10 cellular contexts compared by ENCODE assay signal in the genomic region with DNA sequence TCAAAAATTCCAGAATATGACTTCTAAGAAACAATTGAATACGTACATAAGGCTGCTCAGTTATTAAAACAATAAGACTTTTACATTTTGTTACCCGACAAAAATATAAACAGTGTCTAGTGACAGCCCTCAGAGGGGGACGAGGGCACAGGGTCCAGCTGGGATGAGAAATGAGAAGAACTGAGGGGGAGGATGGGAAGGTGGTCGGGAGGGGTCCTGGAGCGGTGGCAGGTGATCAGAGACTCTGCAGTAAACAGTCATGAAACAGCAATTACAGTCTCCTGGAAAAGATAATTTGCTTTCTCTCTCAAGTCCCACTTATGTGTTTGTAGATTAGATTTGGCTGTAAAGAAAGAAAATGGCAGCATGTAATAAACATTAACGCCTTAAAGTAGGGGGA. TPM values are rescaled to one million over a fixed set of nuclear protein-coding genes. Genes with fewer than 3 reads are reported as not detected.
DNase-seq lines count a peak whose midpoint lies in the region; ATAC-seq, FAIRE-seq and TF ChIP-seq lines count a peak whose summit lies in the region.
"Had no signal": no experiment of that assay in that cellular context is flagged by ENCODE, and none has a peak within 500 bp of the region (broad histone marks: within the 10 kb centered on the region; RNA-seq: fewer than 3 reads in every experiment).

No MANE protein-coding gene starts in this region.

- H3K9me3 ChIP-seq in A549 (no peaks in the 10 kb centered on the region), IMR-90 (ENCODE audit: control insufficient read depth, insufficient read depth, low read length) (no peaks in the 10 kb centered on the region), endocrine pancreas (ENCODE audit: control insufficient read depth, low read length) (no peaks in the 10 kb centered on the region), neutrophil (no peaks in the 10 kb centered on the region)

- dilution Hi-C loops in IMR-90 (cut with HindIII; ENCODE audit: low sequenced_read_pairs, unreplicated experiment) = no loop called here

- no peaks in the 10 kb centered on the region for H3K27me3 Mint-ChIP-seq in natural killer cell (ENCODE audit: low read depth in 2 of 2)

- H3K18ac ChIP-seq in IMR-90 (ENCODE audit: low read depth, low read length) = no peak overlapping the region

- no peak overlapping the region for H3K14ac ChIP-seq in IMR-90 (replicated peaks; ENCODE audit: low read depth, low read length)

- no peak overlapping the region for H2AK5ac ChIP-seq in IMR-90 (ENCODE audit: low read depth, low read length)

- no peaks in the 10 kb centered on the region for H3K36me3 ChIP-seq in IMR-90 (ENCODE audit: control insufficient read depth, insufficient read depth, low read length)
- no peaks in the 10 kb centered on the region for H3K36me3 ChIP-seq in endocrine pancreas (ENCODE audit: control insufficient read depth, insufficient read depth, low read length)
- peaks cover 3% of the 10 kb centered on the region for H3K36me3 ChIP-seq in neutrophil

- TF ChIP-seq POLR2A in A549 (IDR thresholded peaks at IDR 0.05; ENCODE audit: low read length) = no peak
- no peak for TF ChIP-seq POLR2A in IMR-90 (IDR thresholded peaks at IDR 0.05; ENCODE audit: low read depth, low read length)

- in situ Hi-C loops in IMR-90 (cut with MboI; ENCODE audit: low sequenced_read_pairs) = no loop called here

- H2AK9ac ChIP-seq in IMR-90 (replicated peaks; ENCODE audit: low read depth, low read length, poor library complexity) = no peak overlapping the region

- H3K9ac ChIP-seq in IMR-90 (ENCODE audit: low read depth, low read length) = no peak overlapping the region
- H3K9ac ChIP-seq in endocrine pancreas (ENCODE audit: control insufficient read depth, insufficient read depth, low read length) = no peak overlapping the region

- H2BK20ac ChIP-seq in IMR-90 (ENCODE audit: low read depth, low read length) = no peak overlapping the region

- no peaks in the 10 kb centered on the region for H3K9me3 Mint-ChIP-seq in natural killer cell

- peak overlapping the region; percentile 16; the same call in 1 of the 2 replicates for H4K91ac ChIP-seq in IMR-90 (ENCODE audit: insufficient read depth, low read depth, low read length)

- H4K20me1 ChIP-seq in IMR-90 (ENCODE audit: insufficient read depth, low read length) = peaks cover 35% of the 10 kb centered on the region

- peak overlapping the region; percentile 46; the same call in 2 of the 3 replicates for H3K4me3 ChIP-seq in A549
- no peak overlapping the region for H3K4me3 ChIP-seq in IMR-90 (ENCODE audit: insufficient read depth, low read depth, low read length)
- H3K4me3 ChIP-seq in endocrine pancreas (ENCODE audit: control insufficient read depth, insufficient read depth, low read length) = peak overlapping the region; percentile 76
- peak overlapping the region in 1 of 2 experiments; percentile 7 for H3K4me3 ChIP-seq in neutrophil (ENCODE audit: low read depth in 1 of 2, low read length in 1 of 2)

- 0 out of 2 replicates have a peak overlapping the region, but pooled peaks have one; percentile 44 for H4K5ac ChIP-seq in IMR-90 (ENCODE audit: low read depth, low read length)

- no peak for TF ChIP-seq RAD21 in A549 (conservative IDR thresholded peaks at IDR 0.05 in 1 of 2, IDR thresholded peaks at IDR 0.05 in 1 of 2)
- TF ChIP-seq RAD21 in IMR-90 (IDR thresholded peaks at IDR 0.05; ENCODE audit: low read length) = no peak

- no peak for TF ChIP-seq EP300 in A549 (IDR thresholded peaks at IDR 0.05)

- CTCF ChIA-PET in A549 (lab: Yijun Ruan, JAX) (interaction anchor here (0.8 to 1.6 kb wide), 4 partner anchors 19 to 338 kb away, joined by 3 to 4 read pairs (median 4); no protein-coding TSS in a partner anchor), IMR-90 (lab: Yijun Ruan, JAX) (interaction anchor here (0.5 kb wide), 1 partner anchor 167 kb away, joined by 3 read pairs; no protein-coding TSS in a partner anchor)

- no peaks in the 10 kb centered on the region for H3K36me3 Mint-ChIP-seq in natural killer cell

- H3K23ac ChIP-seq in IMR-90 (ENCODE audit: low read depth, low read length) = no peak overlapping the region; the same call in 1 of the 2 replicates

- H4K8ac ChIP-seq in IMR-90 (ENCODE audit: low read depth in 2 of 2, low read length in 2 of 2) = no peak overlapping the region

- ATAC-seq in A549 (no peak), IMR-90 (ENCODE audit: low read depth) (no peak), HG03521 (IDR thresholded peaks at IDR 0.05; ENCODE audit: unreplicated experiment) (no peak), natural killer cell (no peak)

- peak overlapping the region; percentile 9; the same call in 1 of the 2 replicates for H2BK120ac ChIP-seq in IMR-90 (ENCODE audit: low read depth, low read length)

- H3K27ac ChIP-seq in A549 (peak overlapping the region; percentile 88 to 92), IMR-90 (ENCODE audit: insufficient read depth, low read length) (peak overlapping the region; percentile 20; the same call in 1 of the 2 replicates), neutrophil (peak overlapping the region; percentile 87)

- no peak overlapping the region for H3K56ac ChIP-seq in IMR-90 (ENCODE audit: extremely low read depth, insufficient read depth, low read length)

- DNase-seq in A549 (ENCODE audit: low read depth in 1 of 2, low spot score in 1 of 2) (no peak), IMR-90 (no peak), natural killer cell (no peak)
- no peak for DNase-seq in activated CD8-positive, alpha-beta memory T cell treated with anti-CD3 and anti-CD28 coated beads, Interleukin-2, amount 50 U/mL, for 4 hours
- DNase-seq in stimulated activated CD8-positive, alpha-beta memory T cell treated with anti-CD3 and anti-CD28 coated beads, Interleukin-4, amount 100 ng/mL, for 48 hours = no peak
- DNase-seq: effector CD8-positive, alpha-beta T cell had no signal

- peaks cover 58 to 61% of the 10 kb centered on the region in 2 donors for H3K4me1 Mint-ChIP-seq in natural killer cell

- H2AFZ ChIP-seq in IMR-90 (replicated peaks; ENCODE audit: low read length, poor library complexity) = no peak overlapping the region

- intact Hi-C loops in IMR-90 (cut with micrococcal nuclease) (no loop called here), natural killer cell (cut with micrococcal nuclease) (no loop called here)

- H3K4me1 ChIP-seq in A549 (peaks cover 65% of the 10 kb centered on the region), IMR-90 (ENCODE audit: control insufficient read depth, insufficient read depth, low read length) (peaks cover 22% of the 10 kb centered on the region), endocrine pancreas (ENCODE audit: control insufficient read depth, insufficient read depth, low read length) (peaks cover 14% of the 10 kb centered on the region), neutrophil (ENCODE audit: control insufficient read depth in 1 of 2, insufficient read depth in 1 of 2, low read depth in 1 of 2, low read length in 1 of 2) (peaks cover 48 to 55% of the 10 kb centered on the region in 2 experiments)

- H3K79me1 ChIP-seq in IMR-90 (ENCODE audit: low read depth in 1 of 2, low read length in 2 of 2) = peaks cover 37 to 97% of the 10 kb centered on the region in 2 experiments

- H2BK5ac ChIP-seq in IMR-90 (ENCODE audit: low read depth, low read length, poor library complexity, severe bottlenecking) = no peak overlapping the region

- H3K9me1 ChIP-seq in IMR-90 (ENCODE audit: insufficient read depth, low read length) = peaks cover 22% of the 10 kb centered on the region

- H3K27me3 ChIP-seq in IMR-90 (ENCODE audit: control insufficient read depth, insufficient read depth, low read length) (no peaks in the 10 kb centered on the region), endocrine pancreas (ENCODE audit: control insufficient read depth, insufficient read depth, low read length) (no peaks in the 10 kb centered on the region), neutrophil (no peaks in the 10 kb centered on the region)

- no peak overlapping the region for H3K4ac ChIP-seq in IMR-90 (ENCODE audit: low read depth, low read length)

- 74% methylated on average over 6 of the region's 6 CpGs for WGBS in A549 (ENCODE audit: missing lambda C conversion rate)
- no CpG with 5 or more reads among the region's 6 CpGs for WGBS in IMR-90 (ENCODE audit: extremely low coverage in 2 of 2, insufficient read length in 1 of 2), 2 experiments

- TF ChIP-seq CTCF in A549 (IDR thresholded peaks at IDR 0.05) = no peak
- TF ChIP-seq CTCF in IMR-90 (conservative IDR thresholded peaks at IDR 0.05; ENCODE audit: low read depth, low read length) = no peak
- TF ChIP-seq CTCF in neutrophil (IDR thresholded peaks at IDR 0.05) = no peak
- no peak for TF ChIP-seq CTCF in natural killer cell (IDR thresholded peaks at IDR 0.05)

- H2BK15ac ChIP-seq in IMR-90 (ENCODE audit: low read depth, low read length) = no peak overlapping the region

- H3K4me3 Mint-ChIP-seq in natural killer cell = no peak overlapping the region

- POLR2A ChIA-PET in A549 (lab: Yijun Ruan, JAX) (interaction anchor here (0.6 kb wide), 1 partner anchor 38 kb away, joined by 3 read pairs; no protein-coding TSS in a partner anchor), IMR-90 (lab: Charles Lee; ENCODE audit: unreplicated experiment) (no interaction called here)

- H3K4me2 ChIP-seq in A549 (peak overlapping the region; percentile 79), IMR-90 (ENCODE audit: low read depth, low read length) (no peak overlapping the region; the same call in 1 of the 2 replicates)

- no TSS peak for BruUV-seq in IMR-90 (replicated peaks; lab: Mats Ljungman, UMichigan)

- no peak for FAIRE-seq in A549 (lab: Jason Lieb, UNC)
- FAIRE-seq: TTC549 had no signal

- no peak overlapping the region for H3K27ac Mint-ChIP-seq in natural killer cell

TF ChIP-seq in A549, 52 proteins besides CTCF, POLR2A, EP300 and RAD21 (continues in another document):
- TF ChIP-seq TP53 (CRISPR knock-in tag; IDR thresholded peaks at IDR 0.05) (no peak), CBX2 (IDR thresholded peaks at IDR 0.05; ENCODE audit: borderline replicate concordance, low read depth) (no peak), HOXA7 (CRISPR knock-in tag; IDR thresholded peaks at IDR 0.05) (no peak), CBX8 (IDR thresholded peaks at IDR 0.05) (no peak)

TF ChIP-seq in IMR-90, 13 proteins besides CTCF, POLR2A, EP300 and RAD21 (continues in another document):
- TF ChIP-seq MAFK (IDR thresholded peaks at IDR 0.05; ENCODE audit: low read depth, low read length) (no peak), CEBPB (IDR thresholded peaks at IDR 0.05; ENCODE audit: low read depth, low read length) (no peak)

RNA-seq across cellular contexts. Expression of a gene that starts 56.0 kb away (rescaled TPM):
- polyA plus RNA-seq in A549 (2011; rRNA removed) = 76.5 and 94.0 TPM in 2 replicates
- polyA plus RNA-seq in A549 (2012; cell fraction: cytosol; rRNA removed) = 68.9 and 75.1 TPM in 2 replicates
- 75.5 and 83.5 TPM in 2 replicates for polyA plus RNA-seq in A549 (2012; cell fraction: nucleus; rRNA removed)
- 60.2 to 63.4 TPM (median 60.3 TPM) in 3 replicates for polyA plus RNA-seq in A549 (2017; fragmentation: RNase III; extraction: RNeasy Plus Mini Kit Qiagen cat#74134 plus additional on column Dnase treatment)
- 36.2 and 36.7 TPM in 2 replicates for polyA minus RNA-seq in A549 (2011; rRNA and poly(A)+ RNA removed)
- 98.0 and 118 TPM in 2 replicates for total RNA-seq in IMR-90 (2012; rRNA removed)
- 85.0 and 92.2 TPM in 2 replicates for polyA plus RNA-seq in IMR-90 (2012; rRNA removed)
- polyA plus RNA-seq in IMR-90 (2012; cell fraction: cytosol; rRNA removed) = 72.9 and 85.4 TPM in 2 replicates
- 56.7 and 72.6 TPM in 2 replicates for polyA plus RNA-seq in IMR-90 (2012; cell fraction: nucleus; rRNA removed; ENCODE audit: low replicate concordance)
- 10 to 100 TPM; 37.1 to 48.5 (median 47.6) TPM for total RNA-seq in natural killer cell

Comparison
In these comparisons a context has a peak if more than half of its experiments do, and no peak if none do; other contexts are left out.
1. H3K27ac ChIP-seq: peak in every context shown above with its lines; median percentile 90 in A549; 87 in neutrophil; 20 in IMR-90.